8 cellular contexts compared by ENCODE assay signal in genomic region chr13:43200307-43200706, GRCh38.
"Had no signal": no experiment of that assay in that cellular context is flagged by ENCODE, and none has a peak within 500 bp of the region (broad histone marks: within the 10 kb centered on the region; RNA-seq: fewer than 3 reads in every experiment).

No MANE protein-coding gene starts in this region.

- H3K27ac ChIP-seq: GM23248, HL-60 had no signal

- H3K4me3 Mint-ChIP-seq: IgD-negative memory B cell had no signal

- H3K27ac Mint-ChIP-seq: IgD-negative memory B cell had no signal

- H2AFZ ChIP-seq: GM23248 had no signal

- H3K4me3 ChIP-seq: GM23248 had no signal

- DNase-seq: GM23248, GOT3, H7, HCEC 1CT, KBM-7 had no signal

- ATAC-seq: HepG2 had no signal

- H3K9ac ChIP-seq: GM23248 had no signal
